Comparison of ENCODE assay signal across 27 cellular contexts in the genomic region with DNA sequence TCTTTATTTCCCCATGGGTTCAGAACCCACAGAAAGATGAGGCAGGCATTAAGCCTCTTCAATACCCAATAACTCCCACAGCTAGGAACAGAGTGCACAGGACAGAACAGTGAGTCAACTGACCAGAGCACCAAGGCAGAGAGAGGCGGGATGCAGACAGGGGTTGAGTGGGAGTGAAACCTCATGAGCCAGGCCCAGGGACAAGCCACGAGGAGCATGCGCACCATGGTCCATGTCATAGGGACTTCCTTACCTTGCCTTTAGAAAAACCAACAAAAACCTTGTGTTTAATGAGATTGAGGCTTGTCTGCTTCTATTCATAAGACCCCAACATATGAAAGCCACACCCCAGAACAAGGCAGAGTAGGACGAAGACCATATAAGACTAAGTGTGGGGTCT.
DNase-seq lines count a peak whose midpoint lies in the region; ATAC-seq, FAIRE-seq and TF ChIP-seq lines count a peak whose summit lies in the region.
"Had no signal": no experiment of that assay in that cellular context is flagged by ENCODE, and none has a peak within 500 bp of the region (broad histone marks: within the 10 kb centered on the region; RNA-seq: fewer than 3 reads in every experiment).

No MANE protein-coding gene starts in this region.

- H2BK15ac ChIP-seq in neuronal stem cell (ENCODE audit: low read length) = no peak overlapping the region

- WGBS in SK-N-SH (ENCODE audit: low lambda C conversion rate) = 95% methylated on average over 4 of the region's 4 CpGs
- 13% methylated on average over 4 of the region's 4 CpGs for WGBS in K562 (ENCODE audit: insufficient coverage, low coverage, missing lambda C conversion rate)
- no CpG with 5 or more reads among the region's 4 CpGs for WGBS in neuronal stem cell (ENCODE audit: extremely low coverage in 2 of 2, insufficient read length in 2 of 2, insufficient replicate concordance in 1 of 2), 2 donors

- H3K9me3 ChIP-seq in SK-N-SH (no peaks in the 10 kb centered on the region), K562 (replicated peaks; ENCODE audit: control insufficient read depth, insufficient read depth, low read depth, low read length) (no peaks in the 10 kb centered on the region), neuronal stem cell (replicated peaks in 1 of 2; ENCODE audit: control insufficient read depth in 2 of 2, insufficient read depth in 1 of 2, low read depth in 1 of 2, low read length in 2 of 2) (no peaks in the 10 kb centered on the region)
- H3K9me3 ChIP-seq: BE2C, BLaER1 had no signal

- no TSS peak for BruUV-seq in K562 (replicated peaks; lab: Mats Ljungman, UMichigan)

- CTCF ChIA-PET in SK-N-SH (lab: Yijun Ruan, JAX) (interaction anchor here (1.1 to 2.5 kb wide), 2 partner anchors 9 to 13 kb away, joined by 4 to 9 read pairs; no protein-coding TSS in a partner anchor), K562 (lab: Yijun Ruan, JAX; ENCODE audit: low intra/inter-chr PET ratio) (no interaction called here)

- TF ChIP-seq CTCF in SK-N-SH (IDR thresholded peaks at IDR 0.05) (no peak), K562 (IDR thresholded peaks at IDR 0.05 in 2 of 3, conservative IDR thresholded peaks at IDR 0.05 in 1 of 3; ENCODE audit: insufficient read depth in 2 of 3, low read depth in 1 of 3, low read length in 3 of 3) (no peak), mesothelial cell of epicardium (IDR thresholded peaks at IDR 0.05; ENCODE audit: unreplicated experiment) (no peak)

- no peak overlapping the region for H2BK12ac ChIP-seq in neuronal stem cell (ENCODE audit: low read length)

- POLR2A ChIA-PET in SK-N-SH (lab: Yijun Ruan, JAX) (no interaction called here), K562 (lab: Yijun Ruan, JAX) (no interaction called here)

- no peak overlapping the region for H3K14ac ChIP-seq in neuronal stem cell (ENCODE audit: low read length)

- no peak overlapping the region for H4K8ac ChIP-seq in neuronal stem cell (ENCODE audit: low read depth, low read length)

- peaks cover 33% of the 10 kb centered on the region for H3K4me1 Mint-ChIP-seq in mesothelial cell of epicardium
- H3K4me1 Mint-ChIP-seq: CD14-positive monocyte; CD4-positive, alpha-beta memory T cell; CD4-positive, CD25-positive, alpha-beta regulatory T cell; CD8-positive, alpha-beta memory T cell had no signal

- in situ Hi-C loops in K562 (cut with MboI) = no loop called here

- peaks cover 4% of the 10 kb centered on the region for H3K9me3 Mint-ChIP-seq in mesothelial cell of epicardium

- TF ChIP-seq EP300 in SK-N-SH (IDR thresholded peaks at IDR 0.05; ENCODE audit: borderline replicate concordance in 1 of 2, low read depth in 1 of 2, low read length in 1 of 2) (no peak), K562 (IDR thresholded peaks at IDR 0.05; ENCODE audit: low read length) (no peak)

- H3K9ac ChIP-seq in SK-N-SH (no peak overlapping the region), K562 (ENCODE audit: insufficient read depth in 1 of 2, low read depth in 2 of 2, low read length in 2 of 2) (no peak overlapping the region), neuronal stem cell (ENCODE audit: low read depth, low read length, poor library complexity) (no peak overlapping the region)
- H3K9ac ChIP-seq: BLaER1 had no signal

- peaks cover 11 to 12% of the 10 kb centered on the region in 2 experiments for H3K4me1 ChIP-seq in SK-N-SH (ENCODE audit: control insufficient read depth in 1 of 2, insufficient read depth in 2 of 2, low read depth in 1 of 2, low read length in 1 of 2)
- no peaks in the 10 kb centered on the region for H3K4me1 ChIP-seq in K562 (replicated peaks in 1 of 2; ENCODE audit: control insufficient read depth in 2 of 2, insufficient read depth in 2 of 2, low read length in 2 of 2)
- H3K4me1 ChIP-seq in neuronal stem cell (ENCODE audit: control insufficient read depth in 2 of 2, insufficient read depth in 1 of 2, low read depth in 1 of 2, low read length in 2 of 2) = peaks cover 0 to 4% of the 10 kb centered on the region in 2 donors
- H3K4me1 ChIP-seq: BLaER1 had no signal

- H3K27me3 ChIP-seq in SK-N-SH (ENCODE audit: insufficient read depth) = no peaks in the 10 kb centered on the region
- H3K27me3 ChIP-seq in K562 (ENCODE audit: control insufficient read depth in 2 of 2, insufficient read depth in 2 of 2, low read length in 2 of 2) = no peaks in the 10 kb centered on the region
- no peaks in the 10 kb centered on the region for H3K27me3 ChIP-seq in neuronal stem cell (ENCODE audit: control insufficient read depth in 3 of 3, insufficient read depth in 3 of 3, low read depth in 1 of 3, low read length in 3 of 3)
- H3K27me3 ChIP-seq: BE2C, BLaER1 had no signal

- H3K4me3 ChIP-seq in SK-N-SH (ENCODE audit: low read depth in 2 of 2, low read length in 1 of 2) = no peak overlapping the region
- no peak overlapping the region for H3K4me3 ChIP-seq in K562
- H3K4me3 ChIP-seq in neuronal stem cell (ENCODE audit: low read length in 2 of 2) = no peak overlapping the region
- H3K4me3 ChIP-seq: BLaER1, GM12878 had no signal

- peaks cover 13% of the 10 kb centered on the region for H3F3A ChIP-seq in SK-N-SH (replicated peaks; ENCODE audit: insufficient read depth)

- no peak for FAIRE-seq in K562 (lab: Jason Lieb, UNC)
- FAIRE-seq: A204.1, GM12878, GM12892, GM18507 had no signal

- H4K20me1 ChIP-seq in SK-N-SH (ENCODE audit: insufficient read depth) = no peaks in the 10 kb centered on the region
- H4K20me1 ChIP-seq in K562 (replicated peaks; ENCODE audit: control insufficient read depth, insufficient read depth, low read length) = no peaks in the 10 kb centered on the region
- H4K20me1 ChIP-seq: BLaER1 had no signal

- no peak for ATAC-seq in SK-N-SH treated with all-trans-retinoic acid at 6 μM for 48 hours
- ATAC-seq in K562 = no peak
- ATAC-seq: GM12878 had no signal

- H3K36me3 Mint-ChIP-seq in mesothelial cell of epicardium = peaks cover 4% of the 10 kb centered on the region
- H3K36me3 Mint-ChIP-seq: CD4-positive, alpha-beta memory T cell; CD4-positive, CD25-positive, alpha-beta regulatory T cell; CD8-positive, alpha-beta memory T cell had no signal

- peak overlapping the region; percentile 25; the same call in 1 of the 2 replicates for H3K4me2 ChIP-seq in SK-N-SH
- no peak overlapping the region for H3K4me2 ChIP-seq in K562 (ENCODE audit: insufficient read depth, low read length)
- H3K4me2 ChIP-seq in neuronal stem cell (ENCODE audit: insufficient read depth, low read length, poor library complexity, severe bottlenecking) = no peak overlapping the region
- H3K4me2 ChIP-seq: BLaER1 had no signal

- TF ChIP-seq POLR2A in K562 (conservative IDR thresholded peaks at IDR 0.05) = no peak

- H3K18ac ChIP-seq in neuronal stem cell (ENCODE audit: low read length) = no peak overlapping the region

- H3K23ac ChIP-seq in neuronal stem cell (ENCODE audit: low read depth, low read length, poor library complexity) = no peak overlapping the region

- H2BK120ac ChIP-seq in neuronal stem cell (ENCODE audit: low read depth, low read length) = no peak overlapping the region

- no peaks in the 10 kb centered on the region for H3K9me1 ChIP-seq in K562 (ENCODE audit: control insufficient read depth, insufficient read depth, low read length)

- no peaks in the 10 kb centered on the region for H3K27me3 Mint-ChIP-seq in mesothelial cell of epicardium (ENCODE audit: low read depth)
- H3K27me3 Mint-ChIP-seq: CD4-positive, alpha-beta memory T cell; CD4-positive, CD25-positive, alpha-beta regulatory T cell; CD8-positive, alpha-beta memory T cell had no signal

- H2AFZ ChIP-seq in SK-N-SH (ENCODE audit: low read depth) = no peak overlapping the region
- no peak overlapping the region for H2AFZ ChIP-seq in K562 (ENCODE audit: low read depth, low read length)
- H2AFZ ChIP-seq in neuronal stem cell (ENCODE audit: low read length) = no peak overlapping the region

- H2BK5ac ChIP-seq in neuronal stem cell (ENCODE audit: low read length) = no peak overlapping the region

- H3K79me1 ChIP-seq in neuronal stem cell (ENCODE audit: low read depth, low read length) = no peaks in the 10 kb centered on the region

- no peak overlapping the region for H3K4ac ChIP-seq in neuronal stem cell (ENCODE audit: low read length)

- H3K27ac ChIP-seq in SK-N-SH (ENCODE audit: low read depth in 2 of 2, low read length in 1 of 2) = no peak overlapping the region
- no peak overlapping the region for H3K27ac ChIP-seq in K562 (ENCODE audit: extremely low read depth, low read depth, low read length)
- H3K27ac ChIP-seq in neuronal stem cell (replicated peaks; ENCODE audit: low read length) = no peak overlapping the region
- H3K27ac ChIP-seq: BLaER1 had no signal

- H3K79me2 ChIP-seq in SK-N-SH (ENCODE audit: insufficient read depth) (no peaks in the 10 kb centered on the region), K562 (ENCODE audit: control insufficient read depth, insufficient read depth, low read length) (no peaks in the 10 kb centered on the region)

- H2AK5ac ChIP-seq in neuronal stem cell (ENCODE audit: low read depth, low read length) = no peak overlapping the region

- H3K9me2 ChIP-seq in SK-N-SH = no peaks in the 10 kb centered on the region

- H3K36me3 ChIP-seq in SK-N-SH (replicated peaks in 1 of 2; ENCODE audit: control insufficient read depth in 1 of 2, insufficient read depth in 2 of 2, low read length in 1 of 2) = no peaks in the 10 kb centered on the region
- H3K36me3 ChIP-seq in K562 (ENCODE audit: control insufficient read depth, insufficient read depth, low read length) = no peaks in the 10 kb centered on the region
- no peaks in the 10 kb centered on the region for H3K36me3 ChIP-seq in neuronal stem cell (replicated peaks in 1 of 2; ENCODE audit: control insufficient read depth in 2 of 2, insufficient read depth in 2 of 2, low read length in 2 of 2)
- H3K36me3 ChIP-seq: BE2C, BLaER1 had no signal

- no peak for DNase-seq in SK-N-SH
- DNase-seq in K562 (ENCODE audit: extremely low read depth in 1 of 4, low spot score in 3 of 4) = no peak
- no peak for DNase-seq in mesothelial cell of epicardium (ENCODE audit: low spot score in 2 of 2, unreplicated experiment in 2 of 2)
- DNase-seq in activated CD4-positive, CD25-positive, alpha-beta regulatory T cell (lab: John Stamatoyannopoulos, UW) = no peak
- DNase-seq in neuronal stem cell (ENCODE audit: low spot score) = no peak
- DNase-seq: 8988T; ACHN; BE2C; C1 segment of cervical spinal cord; CD4-positive, alpha-beta memory T cell; CD4-positive, CD25-positive, alpha-beta regulatory T cell; CD8-positive, alpha-beta memory T cell; COR-L47; DMS 273 treated with DMSO at 0.1 percent for 48 hours; DMS153; DMS53; DMS79; DND-41; EL; GDM1 had no signal

- H4K91ac ChIP-seq in neuronal stem cell (ENCODE audit: low read depth, low read length, poor library complexity) = no peak overlapping the region

- H3K27ac Mint-ChIP-seq in mesothelial cell of epicardium = peak overlapping the region; percentile 67
- H3K27ac Mint-ChIP-seq: CD4-positive, CD25-positive, alpha-beta regulatory T cell; CD8-positive, alpha-beta memory T cell had no signal

- intact Hi-C loops in K562 (cut with micrococcal nuclease) = no loop called here

- H3K4me3 Mint-ChIP-seq in mesothelial cell of epicardium = no peak overlapping the region
- H3K4me3 Mint-ChIP-seq: CD14-positive monocyte; CD4-positive, alpha-beta memory T cell; CD4-positive, CD25-positive, alpha-beta regulatory T cell; CD8-positive, alpha-beta memory T cell had no signal

- TF ChIP-seq RAD21 in SK-N-SH (IDR thresholded peaks at IDR 0.05; ENCODE audit: low read length) = no peak
- TF ChIP-seq RAD21 in K562 (CRISPR knock-in tag; conservative IDR thresholded peaks at IDR 0.05 in 1 of 2, IDR thresholded peaks at IDR 0.05 in 1 of 2) = no peak
